In the genomic region with DNA sequence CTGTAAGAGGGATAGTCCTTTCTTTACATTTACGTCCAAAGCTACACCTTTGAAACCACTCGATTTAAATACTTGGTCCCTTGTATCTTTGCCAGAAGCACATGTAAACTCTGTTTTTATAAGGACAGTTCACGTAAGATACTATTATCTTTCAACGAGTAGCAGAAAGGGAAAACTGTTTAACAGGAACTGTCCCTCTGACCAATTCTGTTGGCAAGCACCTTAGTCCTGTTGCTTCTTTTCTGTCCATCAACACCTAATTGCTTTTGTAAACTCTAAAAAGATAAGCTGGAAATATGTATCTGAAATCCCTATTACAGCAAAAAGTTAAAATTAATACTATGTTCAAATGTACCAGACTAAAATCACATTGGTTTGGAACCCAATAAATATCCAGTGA, we compare ENCODE assay signal across 11 cellular contexts.
"Had no signal": no experiment of that assay in that cellular context is flagged by ENCODE, and none has a peak within 500 bp of the region (broad histone marks: within the 10 kb centered on the region; RNA-seq: fewer than 3 reads in every experiment).

No MANE protein-coding gene starts in this region.

- ATAC-seq: GM23338, HCT116 had no signal

- H3K27ac ChIP-seq: GM23248 had no signal

- FAIRE-seq: H1, H54 had no signal

- H3K9me3 ChIP-seq: HAP-1 had no signal

- H3K4me1 ChIP-seq: HAP-1 had no signal

- H3K4me2 ChIP-seq: GM23338 had no signal

- H3K4me3 ChIP-seq: GM23248, GM23338, HAP-1 had no signal

- DNase-seq: GM23248, GOT3, H7, H9, HCEC 1CT, HFFc6 had no signal
